7 cellular contexts compared by ENCODE assay signal in genomic region chr22:49075150-49075549, GRCh38.
"Had no signal": no experiment of that assay in that cellular context is flagged by ENCODE, and none has a peak within 500 bp of the region (broad histone marks: within the 10 kb centered on the region; RNA-seq: fewer than 3 reads in every experiment).

No MANE protein-coding gene starts in this region.

- ATAC-seq: GM23338, HepG2 had no signal

- H3K27ac ChIP-seq: HL-60 had no signal

- H3K4me3 ChIP-seq: GM23338 had no signal

- H2AFZ ChIP-seq: GM23338 had no signal

- DNase-seq: H9, HCEC 1CT had no signal

- FAIRE-seq: H1, H54, HepG2 had no signal

- H3K4me2 ChIP-seq: GM23338 had no signal
